ENCODE assay signal across 1 cellular context in the genomic region with DNA sequence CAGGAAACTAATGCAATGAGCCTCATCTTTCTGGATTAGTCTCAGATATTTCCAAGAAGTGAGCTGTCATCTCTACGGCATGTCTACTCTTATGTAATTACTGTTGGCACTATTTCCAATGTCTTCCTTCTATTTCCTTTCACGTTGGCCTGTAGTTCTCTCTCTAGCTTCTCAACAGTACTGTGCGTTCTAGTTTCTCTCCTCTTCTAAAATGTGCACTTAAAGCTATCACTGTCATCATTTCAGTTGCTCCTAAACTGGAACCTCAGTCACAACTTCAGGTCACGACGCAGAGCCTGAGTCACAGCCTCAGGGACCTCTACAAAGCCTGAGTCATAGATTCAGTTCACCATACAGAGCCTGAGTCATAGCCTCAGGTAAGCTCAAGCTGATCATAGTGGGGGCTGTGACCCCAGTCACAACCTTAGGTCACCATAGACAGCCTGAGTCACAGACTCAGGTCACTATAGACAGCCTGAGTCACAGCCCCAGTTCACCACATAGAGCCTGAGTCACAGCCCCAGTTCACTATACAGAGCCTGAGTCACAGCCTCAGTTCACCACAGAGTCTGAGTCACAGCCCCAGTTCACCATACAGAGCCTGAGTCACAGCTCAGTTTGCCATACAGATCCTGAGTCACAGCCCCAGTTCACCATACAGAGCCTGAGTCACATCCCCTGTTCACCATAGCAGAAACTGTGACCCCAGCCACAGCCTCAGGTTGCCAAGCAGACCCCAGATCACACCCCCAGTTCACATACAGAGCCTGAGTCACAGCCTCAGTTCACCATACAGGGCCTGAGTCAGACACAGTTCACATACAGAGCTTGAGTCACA.
TF ChIP-seq lines count a peak whose summit lies in the region.

No MANE protein-coding gene starts in this region.

TF ChIP-seq in HEK293, 187 proteins besides CTCF, POLR2A, EP300 and RAD21 (continued from another document):
- no peak for TF ChIP-seq ZNF513 (tag by site-specific recombination; IDR thresholded peaks at IDR 0.05)
- no peak for TF ChIP-seq YY1 (tag by site-specific recombination; IDR thresholded peaks at IDR 0.05)
- no peak for TF ChIP-seq ZNF610 (tag by site-specific recombination; IDR thresholded peaks at IDR 0.05; ENCODE audit: borderline replicate concordance)
- no peak for TF ChIP-seq OVOL3 (tag by site-specific recombination; IDR thresholded peaks at IDR 0.05)
- peak; percentile 84 for TF ChIP-seq ZNF324 (tag by site-specific recombination; IDR thresholded peaks at IDR 0.05)
- TF ChIP-seq ZNF311 (tag by site-specific recombination; IDR thresholded peaks at IDR 0.05; ENCODE audit: borderline replicate concordance) = no peak
- no peak for TF ChIP-seq ZNF138 (tag by site-specific recombination; IDR thresholded peaks at IDR 0.05; ENCODE audit: borderline replicate concordance)
- TF ChIP-seq, protein P1, sequence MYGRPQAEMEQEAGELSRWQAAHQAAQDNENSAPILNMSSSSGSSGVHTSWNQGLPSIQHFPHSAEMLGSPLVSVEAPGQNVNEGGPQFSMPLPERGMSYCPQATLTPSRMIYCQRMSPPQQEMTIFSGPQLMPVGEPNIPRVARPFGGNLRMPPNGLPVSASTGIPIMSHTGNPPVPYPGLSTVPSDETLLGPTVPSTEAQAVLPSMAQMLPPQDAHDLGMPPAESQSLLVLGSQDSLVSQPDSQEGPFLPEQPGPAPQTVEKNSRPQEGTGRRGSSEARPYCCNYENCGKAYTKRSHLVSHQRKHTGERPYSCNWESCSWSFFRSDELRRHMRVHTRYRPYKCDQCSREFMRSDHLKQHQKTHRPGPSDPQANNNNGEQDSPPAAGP (tag by site-specific recombination; IDR thresholded peaks at IDR 0.05) = peak; percentile 95
- peak; percentile 81 for TF ChIP-seq KLF8 (tag by site-specific recombination; IDR thresholded peaks at IDR 0.05)
